Comparison of ENCODE assay signal across 17 cellular contexts in the genomic region with DNA sequence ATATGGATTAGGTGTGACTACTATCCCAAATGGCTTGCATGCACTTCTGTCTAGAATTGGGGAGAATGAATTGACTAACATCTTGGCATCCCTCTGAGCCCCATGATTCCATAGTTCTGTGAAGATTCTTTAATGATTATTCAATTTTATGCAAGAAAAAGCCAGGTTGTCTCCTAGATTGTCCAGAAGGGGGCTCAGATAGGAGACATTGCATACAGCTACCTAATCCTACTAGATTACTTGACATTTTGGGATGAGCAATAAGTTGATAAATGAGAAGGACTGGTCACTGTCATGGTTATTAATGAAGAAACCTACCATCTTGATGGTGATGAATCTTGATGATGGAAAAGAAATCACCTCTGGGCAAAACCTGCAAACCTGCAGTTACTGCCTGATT.
DNase-seq lines count a peak whose midpoint lies in the region; TF ChIP-seq lines count a peak whose summit lies in the region.
"Had no signal": no experiment of that assay in that cellular context is flagged by ENCODE, and none has a peak within 500 bp of the region (broad histone marks: within the 10 kb centered on the region; RNA-seq: fewer than 3 reads in every experiment).

No MANE protein-coding gene starts in this region.

- peak; percentile 37 for TF ChIP-seq CTCF in AG04449 (IDR thresholded peaks at IDR 0.05; ENCODE audit: insufficient read depth, low read length, missing control alignments)
- peak; percentile 71 for TF ChIP-seq CTCF in HFFc6 (IDR thresholded peaks at IDR 0.05)
- peak; percentile 42 for TF ChIP-seq CTCF in fibroblast of villous mesenchyme (IDR thresholded peaks at IDR 0.05; ENCODE audit: insufficient read depth, low read depth, low read length)
- no peak for TF ChIP-seq CTCF in GM10266 (IDR thresholded peaks at IDR 0.05; ENCODE audit: control insufficient read depth, insufficient read depth, low read depth, missing control alignments)

- H3K4me3 ChIP-seq in AG04449 (ENCODE audit: low read depth, low read length) (no peak overlapping the region), fibroblast of villous mesenchyme (ENCODE audit: low read depth, low read length) (no peak overlapping the region)

- no peak for DNase-seq in AG04449 (ENCODE audit: low read depth, low spot score)
- DNase-seq in HFFc6: peak; percentile 24
- DNase-seq in fibroblast of villous mesenchyme (ENCODE audit: low read depth): peak; percentile 7
- DNase-seq in GM10266 (ENCODE audit: extremely low spot score): no peak
- DNase-seq in stimulated activated CD4-positive, alpha-beta T cell treated with anti-CD3 and anti-CD28 coated beads, Interleukin-12 subunit alpha, Interleukin-12 subunit beta, amount 100 ng/mL, for 4 hours: no peak
- DNase-seq in HuH-7 (ENCODE audit: low spot score): no peak
- no peak for DNase-seq in NCI-H2081 (lab: John Stamatoyannopoulos, UW)
- DNase-seq: activated CD4-positive, alpha-beta T cell treated with anti-CD3 and anti-CD28 coated beads, Interleukin-2, amount 50 U/mL, for 4 hours; activated naive CD4-positive, alpha-beta T cell treated with Interleukin-2 at 50 U/mL for 16 hours; hypothalamus; NCI-H1105; NK-92 treated with Interleukin-12 subunit alpha and Interleukin-12 subunit beta, amount 100 ng/mL, for 24 hours; stimulated activated CD4-positive, alpha-beta T cell treated with anti-CD3 and anti-CD28 coated beads, Interleukin-4, amount 100 ng/mL, for 4 hours; T-helper 17 cell had no signal

- H3K4me1 Mint-ChIP-seq in HFFc6 (ENCODE audit: low read depth): peaks cover 23% of the 10 kb centered on the region
- H3K4me1 Mint-ChIP-seq: T-helper 17 cell had no signal

- H3K27ac Mint-ChIP-seq in HFFc6: no peak overlapping the region
- H3K27ac Mint-ChIP-seq: memory B cell; stimulated activated naive CD8-positive, alpha-beta T cell treated with anti-CD3 and anti-CD28 coated beads, Interleukin-15, Interleukin-2, amounts not matched to agents 100 ng/mL and 50 ng/mL, for 24 hours; T-helper 17 cell had no signal

- H3K27me3 Mint-ChIP-seq in HFFc6 (ENCODE audit: insufficient read depth): no peaks in the 10 kb centered on the region; the same call in 1 of the 2 replicates

- H3K9me3 Mint-ChIP-seq in HFFc6: peaks cover 2% of the 10 kb centered on the region; the same call in 1 of the 2 replicates
- H3K9me3 Mint-ChIP-seq: memory B cell; stimulated activated naive CD8-positive, alpha-beta T cell treated with anti-CD3 and anti-CD28 coated beads, Interleukin-15, Interleukin-2, amounts not matched to agents 100 ng/mL and 50 ng/mL, for 24 hours had no signal

- POLR2A ChIA-PET in AG04449 (lab: Yijun Ruan, JAX): no interaction called here

- CTCF ChIA-PET in AG04449 (lab: Yijun Ruan, JAX): interaction anchor here (1.4 kb wide), 1 partner anchor 473 kb away, joined by 3 read pairs; no protein-coding TSS in a partner anchor

- H3K36me3 Mint-ChIP-seq in HFFc6 (ENCODE audit: low read depth): no peaks in the 10 kb centered on the region
- H3K36me3 Mint-ChIP-seq: memory B cell had no signal

- no peak overlapping the region for H3K4me3 Mint-ChIP-seq in HFFc6
- H3K4me3 Mint-ChIP-seq: memory B cell; stimulated activated naive CD8-positive, alpha-beta T cell treated with anti-CD3 and anti-CD28 coated beads, Interleukin-15, Interleukin-2, amounts not matched to agents 100 ng/mL and 50 ng/mL, for 24 hours; T-helper 17 cell had no signal

- peak overlapping the region; percentile 54 for H3K27ac ChIP-seq in angular gyrus (ENCODE audit: low read depth, low read length)

Comparison
In these comparisons a context has a peak if more than half of its experiments do, and no peak if none do; other contexts are left out.
1. DNase-seq: peak in HFFc6 (single experiment) and fibroblast of villous mesenchyme (single experiment); none in AG04449 (single experiment), GM10266 (single experiment), stimulated activated CD4-positive, alpha-beta T cell treated with anti-CD3 and anti-CD28 coated beads, Interleukin-12 subunit alpha, Interleukin-12 subunit beta, amount 100 ng/mL, for 4 hours (single experiment), HuH-7 (single experiment) and NCI-H2081 (0 of 2).